ENCODE assay signal across 14 cellular contexts in the genomic region with DNA sequence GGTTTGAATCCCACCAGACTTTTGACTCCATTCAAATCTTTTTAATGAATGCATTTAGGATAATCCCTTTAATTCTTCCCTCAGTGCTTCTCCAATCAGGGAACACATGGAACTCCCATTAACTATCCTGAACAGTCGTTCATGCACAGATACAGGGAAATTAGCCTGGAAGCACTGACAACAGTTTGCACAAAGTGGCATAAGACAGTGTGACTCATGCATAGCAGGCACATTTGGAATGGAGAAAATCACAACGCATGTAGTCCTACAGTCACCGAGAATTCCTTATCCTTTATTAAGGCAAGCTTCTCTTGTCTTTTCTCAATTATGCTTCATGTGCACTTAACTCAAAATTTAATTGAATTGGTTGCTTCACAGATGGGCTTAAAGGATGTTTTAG.
"Had no signal": no experiment of that assay in that cellular context is flagged by ENCODE, and none has a peak within 500 bp of the region (broad histone marks: within the 10 kb centered on the region; RNA-seq: fewer than 3 reads in every experiment).

No MANE protein-coding gene starts in this region.

- DNase-seq: colonic mucosa; dermis blood vessel endothelial cell; esophagus squamous epithelium; foreskin fibroblast; kidney glomerular epithelial cell; mammary epithelial cell; naive thymus-derived CD4-positive, alpha-beta T cell; ovary; right lobe of liver; stimulated activated CD4-positive, alpha-beta T cell treated with anti-CD3 and anti-CD28 coated beads, Interleukin-2, amount 100 ng/mL, for 24 hours; stimulated activated CD4-positive, alpha-beta T cell treated with anti-CD3 and anti-CD28 coated beads, Interleukin-4, amount 100 ng/mL, for 4 hours; stimulated activated naive B cell treated with anti-CD40 and anti-IgM and Interleukin-4, amounts not matched to agents 10 μg/mL and 1 μg/mL and 100 μg/mL, for 72 hours; stimulated activated naive CD8-positive, alpha-beta T cell treated with anti-CD3 and anti-CD28 coated beads, Interleukin-15, amount 100 ng/mL, for 72 hours had no signal

- ATAC-seq: naive thymus-derived CD4-positive, alpha-beta T cell; right lobe of liver; stimulated activated naive B cell treated with anti-CD40 and anti-IgM and Interleukin-4, amounts not matched to agents 10 μg/mL and 1 μg/mL and 100 μg/mL, for 72 hours; stimulated activated naive CD8-positive, alpha-beta T cell treated with anti-CD3 and anti-CD28 coated beads, Interleukin-15, amount 100 ng/mL, for 72 hours had no signal

- H3K4me3 ChIP-seq: colonic mucosa, esophagus squamous epithelium, hepatocyte, ovary, right lobe of liver had no signal
